ENCODE assay signal across 1 cellular context in genomic region chr4:139011220-139011950, GRCh38.
TF ChIP-seq lines count a peak whose summit lies in the region.

No MANE protein-coding gene starts in this region.

TF ChIP-seq in IMR-90, 13 proteins besides CTCF, POLR2A, EP300 and RAD21:
- TF ChIP-seq NFE2L2 (IDR thresholded peaks at IDR 0.05; ENCODE audit: low read depth, low read length) (no peak), FOS (IDR thresholded peaks at IDR 0.05; ENCODE audit: low read depth, low read length) (no peak), ELK1 (IDR thresholded peaks at IDR 0.05; ENCODE audit: borderline replicate concordance, low read depth, low read length) (no peak), CHD1 (IDR thresholded peaks at IDR 0.05; ENCODE audit: low read depth, low read length) (no peak), RFX5 (IDR thresholded peaks at IDR 0.05; ENCODE audit: low read depth, low read length) (no peak), USF2 (IDR thresholded peaks at IDR 0.05; ENCODE audit: low read depth, low read length) (no peak), RCOR1 (IDR thresholded peaks at IDR 0.05; ENCODE audit: insufficient replicate concordance, low read length) (no peak), BHLHE40 (IDR thresholded peaks at IDR 0.05; ENCODE audit: low read depth, low read length) (no peak), MXI1 (IDR thresholded peaks at IDR 0.05; ENCODE audit: borderline replicate concordance, low read depth, low read length) (no peak), SMC3 (IDR thresholded peaks at IDR 0.05; ENCODE audit: low read depth, low read length) (no peak), MAFK (IDR thresholded peaks at IDR 0.05; ENCODE audit: low read depth, low read length) (no peak), MAZ (IDR thresholded peaks at IDR 0.05; ENCODE audit: borderline replicate concordance, low read depth, low read length) (no peak), CEBPB (IDR thresholded peaks at IDR 0.05; ENCODE audit: low read depth, low read length) (no peak)
